Comparison of ENCODE assay signal across 27 cellular contexts in genomic region chr19:12982648-12983047, GRCh38. TPM values are rescaled to one million over a fixed set of nuclear protein-coding genes. Genes with fewer than 3 reads are reported as not detected.
"Had no signal": no experiment of that assay in that cellular context is flagged by ENCODE, and none has a peak within 500 bp of the region (broad histone marks: within the 10 kb centered on the region; RNA-seq: fewer than 3 reads in every experiment).

No MANE protein-coding gene starts in this region.

- H3K27ac ChIP-seq: epithelial cell of prostate, left lung, pancreas had no signal

- H3K4me3 ChIP-seq: lung had no signal

- H3K36me3 Mint-ChIP-seq: activated naive CD8-positive, alpha-beta T cell treated with anti-CD3 and anti-CD28 coated beads, Interleukin-2, amount 10 ng/mL, durations not matched to agents 7 days and 5 days; naive thymus-derived CD8-positive, alpha-beta T cell had no signal

- DNase-seq: activated CD4-positive, alpha-beta T cell treated with anti-CD3 and anti-CD28 coated beads for 4 hours; activated CD4-positive, alpha-beta T cell treated with anti-CD3 and anti-CD28 coated beads, Interleukin-2, amount 50 U/mL, for 48 hours; activated CD4-positive, CD25-positive, alpha-beta regulatory T cell; activated CD8-positive, alpha-beta memory T cell treated with anti-CD3 and anti-CD28 coated beads, Interleukin-2, amount 50 U/mL, for 48 hours; activated effector memory CD4-positive, alpha-beta T cell treated with Interleukin-2 at 50 U/mL for 16 hours; activated naive CD4-positive, alpha-beta T cell treated with anti-CD3 and anti-CD28 coated beads for 36 hours; activated naive CD8-positive, alpha-beta T cell treated with anti-CD3 and anti-CD28 coated beads, Interleukin-2, amount 10 ng/mL, durations not matched to agents 7 days and 5 days; activated T-cell treated with anti-CD3 and anti-CD28 coated beads, Interleukin-2, amount 50 U/mL, for 48 hours; amniotic stem cell; cerebellar nuclear complex; cortex of kidney; kidney; left lung; naive thymus-derived CD8-positive, alpha-beta T cell; pancreas; stimulated activated CD4-positive, alpha-beta T cell treated with anti-CD3 and anti-CD28 coated beads, Interleukin-12 subunit alpha, Interleukin-12 subunit beta, amount 100 ng/mL, for 4 hours; T-helper 17 cell had no signal

- H3K27me3 ChIP-seq: pancreas, tibial nerve had no signal

- H3K27ac Mint-ChIP-seq: activated naive CD4-positive, alpha-beta T cell treated with anti-CD3 and anti-CD28 coated beads for 36 hours; activated naive CD8-positive, alpha-beta T cell treated with anti-CD3 and anti-CD28 coated beads, Interleukin-2, amount 10 ng/mL, durations not matched to agents 7 days and 5 days; naive thymus-derived CD8-positive, alpha-beta T cell; stimulated activated naive CD8-positive, alpha-beta T cell treated with anti-CD3 and anti-CD28 coated beads, Interleukin-15, Interleukin-2, amounts not matched to agents 100 ng/mL and 50 ng/mL, for 24 hours; T-helper 17 cell had no signal

- H3K9me3 ChIP-seq: left lung, pancreas, tibial nerve had no signal

- H3K9me3 Mint-ChIP-seq: activated naive CD4-positive, alpha-beta T cell treated with anti-CD3 and anti-CD28 coated beads for 36 hours; activated naive CD8-positive, alpha-beta T cell treated with anti-CD3 and anti-CD28 coated beads, Interleukin-2, amount 10 ng/mL, durations not matched to agents 7 days and 5 days; naive thymus-derived CD8-positive, alpha-beta T cell; stimulated activated naive CD8-positive, alpha-beta T cell treated with anti-CD3 and anti-CD28 coated beads, Interleukin-15, Interleukin-2, amounts not matched to agents 100 ng/mL and 50 ng/mL, for 24 hours had no signal

- H3K4me3 Mint-ChIP-seq: activated naive CD4-positive, alpha-beta T cell treated with anti-CD3 and anti-CD28 coated beads for 36 hours; activated naive CD8-positive, alpha-beta T cell treated with anti-CD3 and anti-CD28 coated beads, Interleukin-2, amount 10 ng/mL, durations not matched to agents 7 days and 5 days; naive thymus-derived CD8-positive, alpha-beta T cell; stimulated activated naive CD8-positive, alpha-beta T cell treated with anti-CD3 and anti-CD28 coated beads, Interleukin-15, Interleukin-2, amounts not matched to agents 100 ng/mL and 50 ng/mL, for 24 hours; T-helper 17 cell had no signal

- H3K36me3 ChIP-seq: left lung, pancreas, tibial nerve had no signal

RNA-seq across cellular contexts. Expression of gene DAND5, which starts 13.3 kb away (rescaled TPM):
- total RNA-seq: activated CD8-positive, alpha-beta memory T cell treated with anti-CD3 and anti-CD28 coated beads for 36 hours; activated naive CD4-positive, alpha-beta T cell treated with anti-CD3 and anti-CD28 coated beads for 36 hours; activated naive CD8-positive, alpha-beta T cell treated with anti-CD3 and anti-CD28 coated beads, Interleukin-2, amount 10 ng/mL, durations not matched to agents 7 days and 5 days; bronchial epithelial cell; fibroblast of villous mesenchyme; kidney; mesenteric fat pad; naive thymus-derived CD8-positive, alpha-beta T cell; skeletal muscle tissue; T-helper 17 cell; tibial nerve; urinary bladder had no signal
- polyA plus RNA-seq: naive thymus-derived CD8-positive, alpha-beta T cell; urinary bladder had no signal
